Comparison of ENCODE assay signal across 2 cellular contexts in genomic region chr20:62133864-62134263, GRCh38.
TF ChIP-seq lines count a peak whose summit lies in the region.

No MANE protein-coding gene starts in this region.

TF ChIP-seq in IMR-90, 13 proteins besides CTCF, POLR2A, EP300 and RAD21:
- no peak for TF ChIP-seq CEBPB (IDR thresholded peaks at IDR 0.05; ENCODE audit: low read depth, low read length)
- no peak for TF ChIP-seq FOS (IDR thresholded peaks at IDR 0.05; ENCODE audit: low read depth, low read length)
- TF ChIP-seq RFX5 (IDR thresholded peaks at IDR 0.05; ENCODE audit: low read depth, low read length): no peak
- no peak for TF ChIP-seq CHD1 (IDR thresholded peaks at IDR 0.05; ENCODE audit: low read depth, low read length)
- no peak for TF ChIP-seq BHLHE40 (IDR thresholded peaks at IDR 0.05; ENCODE audit: low read depth, low read length)
- TF ChIP-seq USF2 (IDR thresholded peaks at IDR 0.05; ENCODE audit: low read depth, low read length): no peak
- TF ChIP-seq MAFK (IDR thresholded peaks at IDR 0.05; ENCODE audit: low read depth, low read length): no peak
- TF ChIP-seq NFE2L2 (IDR thresholded peaks at IDR 0.05; ENCODE audit: low read depth, low read length): no peak
- TF ChIP-seq RCOR1 (IDR thresholded peaks at IDR 0.05; ENCODE audit: insufficient replicate concordance, low read length): no peak
- TF ChIP-seq ELK1 (IDR thresholded peaks at IDR 0.05; ENCODE audit: borderline replicate concordance, low read depth, low read length): no peak
- no peak for TF ChIP-seq MXI1 (IDR thresholded peaks at IDR 0.05; ENCODE audit: borderline replicate concordance, low read depth, low read length)
- TF ChIP-seq SMC3 (IDR thresholded peaks at IDR 0.05; ENCODE audit: low read depth, low read length): no peak
- TF ChIP-seq MAZ (IDR thresholded peaks at IDR 0.05; ENCODE audit: borderline replicate concordance, low read depth, low read length): no peak

TF ChIP-seq in GM12878, 131 proteins besides CTCF, POLR2A, EP300 and RAD21:
- TF ChIP-seq POU2F2 (IDR thresholded peaks at IDR 0.05; ENCODE audit: borderline replicate concordance, low read depth, low read length) (no peak), TBL1XR1 (IDR thresholded peaks at IDR 0.05; ENCODE audit: low read depth, low read length) (no peak), CUX1 (IDR thresholded peaks at IDR 0.05; ENCODE audit: insufficient replicate concordance, low read depth, low read length) (no peak), SMAD1 (IDR thresholded peaks at IDR 0.05; ENCODE audit: low read depth, partially characterized antibody) (no peak), CBX5 (IDR thresholded peaks at IDR 0.05; ENCODE audit: low read depth) (no peak), FOS (IDR thresholded peaks at IDR 0.05; ENCODE audit: borderline replicate concordance, extremely low read depth, insufficient read length) (no peak), EGR1 (IDR thresholded peaks at IDR 0.05; ENCODE audit: borderline replicate concordance in 1 of 2, low read depth in 2 of 2, low read length in 2 of 2) (no peak), RCOR1 (conservative IDR thresholded peaks at IDR 0.05; ENCODE audit: low read depth, low read length) (no peak), NRF1 (conservative IDR thresholded peaks at IDR 0.05; ENCODE audit: low read depth, low read length) (no peak), KLF5 (IDR thresholded peaks at IDR 0.05; ENCODE audit: partially characterized antibody) (no peak), MEF2A (IDR thresholded peaks at IDR 0.05; ENCODE audit: insufficient read depth, low read depth, low read length) (no peak), MYC (IDR thresholded peaks at IDR 0.05; ENCODE audit: insufficient read depth, insufficient read length, insufficient replicate concordance, low read length, severe bottlenecking) (no peak), REST (IDR thresholded peaks at IDR 0.05; ENCODE audit: low read depth, low read length) (no peak), ELK1 (IDR thresholded peaks at IDR 0.05; ENCODE audit: low read depth, low read length) (no peak), CREB1 (IDR thresholded peaks at IDR 0.05; ENCODE audit: low read depth) (no peak)
